ENCODE assay signal across 19 cellular contexts in the genomic region with DNA sequence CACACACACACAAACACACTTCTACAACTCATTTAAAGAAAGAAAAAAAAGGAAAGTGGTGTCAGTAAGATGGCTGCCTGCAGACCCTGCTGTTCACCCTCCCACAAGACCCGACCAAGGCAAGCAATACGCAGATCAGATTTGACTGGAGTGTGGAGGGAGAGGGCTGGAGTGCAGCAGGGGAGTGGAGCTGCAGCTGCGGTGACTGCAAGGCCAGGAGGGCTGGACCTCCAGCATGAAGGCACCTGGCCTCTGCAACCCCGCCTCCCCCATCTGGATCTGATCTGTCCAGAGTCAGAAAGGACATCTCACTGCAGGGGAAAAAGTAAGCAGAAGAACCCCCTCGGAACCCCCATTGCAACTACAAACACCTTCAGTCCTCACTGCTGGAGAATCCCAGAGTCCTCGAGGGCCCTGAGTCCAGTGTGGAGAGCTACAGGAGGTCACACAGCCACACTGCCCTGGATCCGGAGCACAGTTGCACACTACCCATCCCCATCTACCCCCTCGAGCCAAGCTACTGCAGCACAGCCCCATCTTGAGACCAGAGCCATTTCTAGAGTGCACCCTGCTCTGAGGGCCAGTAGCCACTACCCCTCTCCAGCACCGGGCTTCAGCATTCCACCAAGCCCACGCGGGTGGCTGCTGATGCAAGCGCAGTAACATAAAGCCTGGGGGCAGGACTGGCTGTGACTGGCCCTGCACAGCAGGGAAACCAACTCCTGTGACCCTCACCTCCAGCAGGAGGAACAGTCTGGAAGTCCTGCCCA. TPM values are rescaled to one million over a fixed set of nuclear protein-coding genes. Genes with fewer than 3 reads are reported as not detected.
DNase-seq lines count a peak whose midpoint lies in the region; ATAC-seq and TF ChIP-seq lines count a peak whose summit lies in the region.
"Had no signal": no experiment of that assay in that cellular context is flagged by ENCODE, and none has a peak within 500 bp of the region (broad histone marks: within the 10 kb centered on the region; RNA-seq: fewer than 3 reads in every experiment).

No MANE protein-coding gene starts in this region.

- no peak overlapping the region for H3K4me3 Mint-ChIP-seq in H9
- no peak overlapping the region for H3K4me3 Mint-ChIP-seq in stimulated activated effector memory CD8-positive, alpha-beta T cell treated with anti-CD3 and anti-CD28 coated beads, Interleukin-12 subunit alpha, Interleukin-12 subunit beta, amount 100 ng/mL, for 72 hours
- H3K4me3 Mint-ChIP-seq: CD4-positive, CD25-positive, alpha-beta regulatory T cell; GM23338 had no signal

- H3K23ac ChIP-seq in H9 (ENCODE audit: insufficient read length, low read depth, low read length) = no peak overlapping the region

- no peak for TF ChIP-seq CTCF in H9 (conservative IDR thresholded peaks at IDR 0.05)
- no peak for TF ChIP-seq CTCF in coronary artery (IDR thresholded peaks at IDR 0.05)

- no peak overlapping the region for H2BK15ac ChIP-seq in H9 (ENCODE audit: low read depth, low read length)

- H2BK12ac ChIP-seq in H9 (ENCODE audit: insufficient read length, low read depth, low read length) = no peak overlapping the region

- peaks cover 3 to 7% of the 10 kb centered on the region in 2 experiments; a peak in 3 of 4 replicates for H3K4me1 Mint-ChIP-seq in H9
- no peaks in the 10 kb centered on the region for H3K4me1 Mint-ChIP-seq in stimulated activated effector memory CD8-positive, alpha-beta T cell treated with anti-CD3 and anti-CD28 coated beads, Interleukin-12 subunit alpha, Interleukin-12 subunit beta, amount 100 ng/mL, for 72 hours
- H3K4me1 Mint-ChIP-seq: CD4-positive, CD25-positive, alpha-beta regulatory T cell; GM23338 had no signal

- H3K27me3 ChIP-seq in H9 (ENCODE audit: insufficient read depth, low read length) = no peaks in the 10 kb centered on the region
- H3K27me3 ChIP-seq: MG63 had no signal

- no peak overlapping the region for H4K8ac ChIP-seq in H9 (replicated peaks; ENCODE audit: insufficient read length, low read depth, low read length)

- H3K27ac ChIP-seq in H9 (ENCODE audit: insufficient read length, low read depth, low read length) (no peak overlapping the region), coronary artery (no peak overlapping the region)
- H3K27ac ChIP-seq: SJSA1 had no signal

- H3K4me1 ChIP-seq in H9 (ENCODE audit: insufficient read depth, low read length) = no peaks in the 10 kb centered on the region
- H3K4me1 ChIP-seq: SJSA1 had no signal

- H3K23me2 ChIP-seq in H9 (ENCODE audit: insufficient read length, low read depth, low read length, poor library complexity, severe bottlenecking) = no peaks in the 10 kb centered on the region

- H3K4me2 ChIP-seq in H9 (ENCODE audit: insufficient read depth, insufficient read length, low read length) = no peak overlapping the region
- H3K4me2 ChIP-seq: GM23338 had no signal

- peaks cover 4% of the 10 kb centered on the region for H3K27me3 Mint-ChIP-seq in H9 (ENCODE audit: low read depth)

- peak overlapping the region in 2 of 3 experiments; percentile 14 to 79; a peak in 3 of 7 replicates for H3K27ac Mint-ChIP-seq in H9
- H3K27ac Mint-ChIP-seq in stimulated activated effector memory CD8-positive, alpha-beta T cell treated with anti-CD3 and anti-CD28 coated beads, Interleukin-12 subunit alpha, Interleukin-12 subunit beta, amount 100 ng/mL, for 72 hours = no peak overlapping the region
- H3K27ac Mint-ChIP-seq: CD4-positive, CD25-positive, alpha-beta regulatory T cell; GM23338 had no signal

- no peak overlapping the region for H4K91ac ChIP-seq in H9 (ENCODE audit: insufficient read length, low read depth, low read length)

- no peaks in the 10 kb centered on the region for H3K79me2 ChIP-seq in H9 (ENCODE audit: insufficient read depth, low read length)

- peak; percentile 11 for ATAC-seq in stimulated activated effector memory CD8-positive, alpha-beta T cell treated with anti-CD3 and anti-CD28 coated beads, Interleukin-12 subunit alpha, Interleukin-12 subunit beta, amount 100 ng/mL, for 72 hours
- no peak for ATAC-seq in HG03571 (IDR thresholded peaks at IDR 0.05; ENCODE audit: unreplicated experiment)
- ATAC-seq: GM23338, Right ventricle myocardium inferior had no signal

- no peak overlapping the region for H3K56ac ChIP-seq in H9 (ENCODE audit: insufficient read length, low read depth, low read length)

- no peak overlapping the region for H2BK20ac ChIP-seq in H9 (ENCODE audit: low read depth, low read length, poor library complexity, severe bottlenecking)

- peaks cover 8 to 16% (median 9%) of the 10 kb centered on the region in 3 experiments for H3K36me3 Mint-ChIP-seq in H9 (ENCODE audit: insufficient read depth in 1 of 3, low read depth in 3 of 3)
- no peaks in the 10 kb centered on the region for H3K36me3 Mint-ChIP-seq in stimulated activated effector memory CD8-positive, alpha-beta T cell treated with anti-CD3 and anti-CD28 coated beads, Interleukin-12 subunit alpha, Interleukin-12 subunit beta, amount 100 ng/mL, for 72 hours

- H4K5ac ChIP-seq in H9 (ENCODE audit: insufficient read length, low read depth, low read length) = no peak overlapping the region

- H2BK5ac ChIP-seq in H9 (ENCODE audit: insufficient read length, low read length) = no peak overlapping the region

- no peak overlapping the region for H3T11ph ChIP-seq in H9 (ENCODE audit: low read length)

- no peak overlapping the region for H3K18ac ChIP-seq in H9 (ENCODE audit: insufficient read length, low read depth, low read length)

- H3K9ac ChIP-seq in H9 (ENCODE audit: extremely low read depth, insufficient read length, low read length) = no peak overlapping the region

- DNase-seq in H9 = no peak
- DNase-seq in SK-N-DZ (ENCODE audit: low spot score) = peak; percentile 56
- peak; percentile 68 for DNase-seq in islet precursor cell
- no peak for DNase-seq in stimulated activated effector memory CD8-positive, alpha-beta T cell treated with anti-CD3 and anti-CD28 coated beads, Interleukin-12 subunit alpha, Interleukin-12 subunit beta, amount 100 ng/mL, for 72 hours (ENCODE audit: low spot score in 2 of 2)
- DNase-seq in OCI-M1 (lab: John Stamatoyannopoulos, UW) = no peak
- no peak for DNase-seq in coronary artery (ENCODE audit: low spot score)
- DNase-seq in stimulated activated CD4-positive, alpha-beta T cell treated with anti-CD3 and anti-CD28 coated beads, Interleukin-2, amount 100 ng/mL, for 24 hours = no peak
- DNase-seq: CD4-positive, CD25-positive, alpha-beta regulatory T cell; DMS79 treated with DMSO at 0.1 percent for 48 hours; MG63; NCI-H1417; NCI-H1694 treated with DMSO at 0.1 percent for 48 hours; NCI-H446 treated with DMSO at 0.1 percent for 48 hours; NK-92 treated with Interleukin-12 subunit alpha and Interleukin-12 subunit beta, amount 100 ng/mL, for 24 hours; SW 1271 had no signal

- H4K20me1 ChIP-seq in H9 (ENCODE audit: control insufficient read depth, insufficient read depth, insufficient read length) = no peaks in the 10 kb centered on the region

- no peak overlapping the region; the same call in 1 of the 2 replicates for H3K14ac ChIP-seq in H9 (ENCODE audit: insufficient read depth, low read length)

- WGBS in H9 (ENCODE audit: extremely low coverage, insufficient read length, low lambda C conversion rate) = no CpG with 5 or more reads among the region's 12 CpGs

- H3K9me3 Mint-ChIP-seq in H9 = peaks cover 35 to 39% of the 10 kb centered on the region in 2 experiments
- peaks cover 20% of the 10 kb centered on the region for H3K9me3 Mint-ChIP-seq in stimulated activated effector memory CD8-positive, alpha-beta T cell treated with anti-CD3 and anti-CD28 coated beads, Interleukin-12 subunit alpha, Interleukin-12 subunit beta, amount 100 ng/mL, for 72 hours

- H2AK5ac ChIP-seq in H9 (ENCODE audit: insufficient read length, low read length) = no peak overlapping the region

- no peak overlapping the region for H2AFZ ChIP-seq in H9 (ENCODE audit: low read length)
- H2AFZ ChIP-seq: GM23338 had no signal

- no peak overlapping the region for H2BK120ac ChIP-seq in H9 (ENCODE audit: low read depth, low read length, poor library complexity, severe bottlenecking)

- no peak overlapping the region for H3K4ac ChIP-seq in H9 (ENCODE audit: low read depth, low read length)

- H3K79me1 ChIP-seq in H9 (ENCODE audit: insufficient read depth, low read depth, low read length, poor library complexity, severe bottlenecking) = no peaks in the 10 kb centered on the region

- H3K4me3 ChIP-seq in coronary artery = no peak overlapping the region
- H3K4me3 ChIP-seq: GM23338, MG63, SJSA1 had no signal

- H3K9me3 ChIP-seq in H9 (ENCODE audit: control insufficient read depth, low read depth, low read length) = no peaks in the 10 kb centered on the region

RNA-seq across cellular contexts. Expression of gene SRSF6, which starts 41.9 kb away (rescaled TPM):
- 336 and 340 TPM in 2 replicates for total RNA-seq in H9 (2021)
- 133 and 140 TPM in 2 replicates for polyA plus RNA-seq in SK-N-DZ (2014; cell fraction: cytosol; rRNA removed)
- 267 and 308 TPM in 2 replicates for polyA plus RNA-seq in SK-N-DZ (2014; cell fraction: nucleus; rRNA removed)

Comparison
In these comparisons a context has a peak if more than half of its experiments do, and no peak if none do; other contexts are left out.
1. DNase-seq: peak in SK-N-DZ (single experiment) and islet precursor cell (single experiment); none in H9 (single experiment), stimulated activated effector memory CD8-positive, alpha-beta T cell treated with anti-CD3 and anti-CD28 coated beads, Interleukin-12 subunit alpha, Interleukin-12 subunit beta, amount 100 ng/mL, for 72 hours (0 of 2), OCI-M1 (single experiment), coronary artery (single experiment) and stimulated activated CD4-positive, alpha-beta T cell treated with anti-CD3 and anti-CD28 coated beads, Interleukin-2, amount 100 ng/mL, for 24 hours (0 of 2).